7 cellular contexts compared by ENCODE assay signal in genomic region chr12:117394491-117394890, GRCh38. TPM values are rescaled to one million over a fixed set of nuclear protein-coding genes. Genes with fewer than 3 reads are reported as not detected.
"Had no signal": no experiment of that assay in that cellular context is flagged by ENCODE, and none has a peak within 500 bp of the region (broad histone marks: within the 10 kb centered on the region; RNA-seq: fewer than 3 reads in every experiment).

No MANE protein-coding gene starts in this region.

- H3K4me3 ChIP-seq: K562 had no signal

- H3K27ac Mint-ChIP-seq: IgD-negative memory B cell had no signal

- H3K4me3 Mint-ChIP-seq: IgD-negative memory B cell had no signal

- H3K36me3 Mint-ChIP-seq: IgD-negative memory B cell had no signal

- H3K27ac ChIP-seq: HL-60 had no signal

- DNase-seq: IMR-90, KBM-7 had no signal

- H3K4me1 Mint-ChIP-seq: IgD-negative memory B cell had no signal

RNA-seq across cellular contexts. Expression of gene NOS1, which starts 33.1 kb away (rescaled TPM):
- total RNA-seq: HepG2, HT-29, IMR-90, K562 had no signal
- polyA plus RNA-seq: HepG2, IgD-negative memory B cell, K562 had no signal
